ENCODE assay signal across 9 cellular contexts in the genomic region with DNA sequence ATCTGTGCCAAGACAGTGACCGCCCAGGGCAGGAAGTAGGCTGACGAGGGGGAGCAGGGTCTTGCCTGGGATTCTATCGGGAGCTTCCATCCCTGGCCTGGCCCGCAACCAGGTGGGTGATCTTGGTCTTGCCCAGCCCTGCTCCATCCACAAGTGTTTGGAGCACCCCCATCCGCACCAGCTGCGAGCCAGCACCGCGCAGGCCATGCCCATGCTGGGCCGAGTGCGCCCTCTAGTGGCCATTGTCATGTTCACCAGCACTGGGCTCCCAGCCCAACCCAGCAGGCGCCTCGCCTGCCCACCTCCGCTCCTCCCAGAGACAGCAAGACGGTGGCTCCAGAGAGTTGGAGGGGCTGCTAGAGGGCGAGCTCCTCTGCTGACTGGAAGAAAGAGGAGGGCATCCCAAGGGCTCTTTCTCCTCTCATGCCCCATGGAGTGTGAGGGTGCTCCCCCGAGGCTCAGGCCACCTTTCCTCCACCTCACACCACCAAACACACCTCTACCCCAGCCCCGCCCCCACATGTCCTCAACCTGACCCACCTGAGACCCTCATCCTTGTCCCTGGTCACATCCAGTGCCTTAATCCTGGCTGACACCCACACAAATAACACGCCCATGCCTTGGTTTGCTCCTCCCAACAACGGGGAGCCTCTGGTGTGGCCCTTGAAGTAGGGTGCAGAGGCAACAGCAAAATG. TPM values are rescaled to one million over a fixed set of nuclear protein-coding genes. Genes with fewer than 3 reads are reported as not detected.
DNase-seq lines count a peak whose midpoint lies in the region; ATAC-seq and TF ChIP-seq lines count a peak whose summit lies in the region.
"Had no signal": no experiment of that assay in that cellular context is flagged by ENCODE, and none has a peak within 500 bp of the region (broad histone marks: within the 10 kb centered on the region; RNA-seq: fewer than 3 reads in every experiment).

No MANE protein-coding gene starts in this region.

- peak in 1 of 2 donors; percentile 16 for TF ChIP-seq POLR2A in uterus (IDR thresholded peaks at IDR 0.05)

- H3K4me1 Mint-ChIP-seq in activated naive CD4-positive, alpha-beta T cell treated with anti-CD3 and anti-CD28 coated beads, Interleukin-2, amount 10 ng/mL, durations not matched to agents 7 days and 5 days: no peaks in the 10 kb centered on the region

- CTCF ChIA-PET in activated naive CD4-positive, alpha-beta T cell treated with anti-CD3 and anti-CD28 coated beads, Interleukin-2, amount 10 ng/mL, durations not matched to agents 7 days and 5 days (lab: Charles Lee): interaction anchor here (0.8 to 4.9 kb wide), 14 partner anchors 8 to 568 kb away, joined by 3 to 39 read pairs (median 4); a partner anchor contains a TSS

- H3K27me3 ChIP-seq in MG63 (no peaks in the 10 kb centered on the region), uterus (no peaks in the 10 kb centered on the region)

- H3K4me3 Mint-ChIP-seq in activated naive CD4-positive, alpha-beta T cell treated with anti-CD3 and anti-CD28 coated beads, Interleukin-2, amount 10 ng/mL, durations not matched to agents 7 days and 5 days: no peak overlapping the region

- TF ChIP-seq CTCF in uterus (IDR thresholded peaks at IDR 0.05): peak; percentile 72 to 86 (median 78)

- no peaks in the 10 kb centered on the region for H3K36me3 Mint-ChIP-seq in activated naive CD4-positive, alpha-beta T cell treated with anti-CD3 and anti-CD28 coated beads, Interleukin-2, amount 10 ng/mL, durations not matched to agents 7 days and 5 days

- H3K4me3 ChIP-seq in MG63 (no peak overlapping the region), uterus (no peak overlapping the region)

- no peaks in the 10 kb centered on the region for H3K4me1 ChIP-seq in uterus

- H3K36me3 ChIP-seq in MG63 (peaks cover 22% of the 10 kb centered on the region), uterus (no peaks in the 10 kb centered on the region)

- H3K27ac Mint-ChIP-seq in activated naive CD4-positive, alpha-beta T cell treated with anti-CD3 and anti-CD28 coated beads, Interleukin-2, amount 10 ng/mL, durations not matched to agents 7 days and 5 days: no peak overlapping the region

- intact Hi-C loops in Right ventricle myocardium inferior (cut with DNase I) (no loop called here), uterus (cut with DNase I; ENCODE audit: low total_unique reads) (no loop called here)

- no peaks in the 10 kb centered on the region for H3K27me3 Mint-ChIP-seq in activated naive CD4-positive, alpha-beta T cell treated with anti-CD3 and anti-CD28 coated beads, Interleukin-2, amount 10 ng/mL, durations not matched to agents 7 days and 5 days

- H3K27ac ChIP-seq in uterus: no peak overlapping the region

- peak; percentile 90 for ATAC-seq in Right ventricle myocardium inferior

- DNase-seq in GDM1 (lab: John Stamatoyannopoulos, UW) (peak; percentile 49), GOT3 (lab: John Stamatoyannopoulos, UW) (peak; percentile 14), MG63 (peak; percentile 78), SKM-1 (lab: John Stamatoyannopoulos, UW; ENCODE audit: unreplicated experiment) (peak; percentile 2), Right ventricle myocardium inferior (ENCODE audit: missing footprints) (peak; percentile 92), pons (ENCODE audit: low spot score) (peak; percentile 52), uterus (peak; percentile 76 to 83)
- DNase-seq in activated naive CD4-positive, alpha-beta T cell treated with anti-CD3 and anti-CD28 coated beads, Interleukin-2, amount 10 ng/mL, durations not matched to agents 7 days and 5 days: peak; percentile 85

- no peaks in the 10 kb centered on the region for H3K9me3 Mint-ChIP-seq in activated naive CD4-positive, alpha-beta T cell treated with anti-CD3 and anti-CD28 coated beads, Interleukin-2, amount 10 ng/mL, durations not matched to agents 7 days and 5 days

- H3K9me3 ChIP-seq in MG63: no peaks in the 10 kb centered on the region
- no peaks in the 10 kb centered on the region for H3K9me3 ChIP-seq in uterus

RNA-seq across cellular contexts. Expression of a gene that starts 9.8 kb away (rescaled TPM):
- total RNA-seq in MG63 (2014; rRNA removed; shearing (Covaris generic); ENCODE audit: low replicate concordance): 0.13 TPM in 1 of 2 replicates, not detected in the other
- not detected for total RNA-seq in Right ventricle myocardium inferior
- 1 to 10 TPM in 1 of 4 donors, under 1 TPM in 1, not detected in 2; 0.09 to 3.5 TPM for total RNA-seq in uterus
- total RNA-seq: mononuclear cell had no signal

RNA-seq across cellular contexts. Expression of a gene that starts 12.9 kb away (rescaled TPM):
- total RNA-seq in MG63 (2014; rRNA removed; shearing (Covaris generic); ENCODE audit: low replicate concordance): 35.9 and 94.7 TPM in 2 replicates
- total RNA-seq in Right ventricle myocardium inferior: 42.2 TPM
- total RNA-seq in uterus: 10 to 100 TPM; 36.8 to 91.5 (median 50.0) TPM
- total RNA-seq: mononuclear cell had no signal

RNA-seq across cellular contexts. Expression of a gene that starts 37.3 kb away (rescaled TPM):
- 42.4 and 101 TPM in 2 replicates for total RNA-seq in MG63 (2014; rRNA removed; shearing (Covaris generic); ENCODE audit: low replicate concordance)
- total RNA-seq in Right ventricle myocardium inferior: 18.5 TPM
- total RNA-seq in uterus: 10 to 100 TPM in 3 of 4 donors, 1 to 10 TPM in 1; 5.1 to 34.4 (median 27.1) TPM

Comparison
In these comparisons a context has a peak if more than half of its experiments do, and no peak if none do; other contexts are left out.
1. DNase-seq: peak in every context shown above with its lines; median percentile 92 in Right ventricle myocardium inferior; 85 in activated naive CD4-positive, alpha-beta T cell treated with anti-CD3 and anti-CD28 coated beads, Interleukin-2, amount 10 ng/mL, durations not matched to agents 7 days and 5 days; 80 in uterus; 78 in MG63; 52 in pons; 49 in GDM1; 14 in GOT3; 2 in SKM-1.